30 cellular contexts compared by ENCODE assay signal in the genomic region with DNA sequence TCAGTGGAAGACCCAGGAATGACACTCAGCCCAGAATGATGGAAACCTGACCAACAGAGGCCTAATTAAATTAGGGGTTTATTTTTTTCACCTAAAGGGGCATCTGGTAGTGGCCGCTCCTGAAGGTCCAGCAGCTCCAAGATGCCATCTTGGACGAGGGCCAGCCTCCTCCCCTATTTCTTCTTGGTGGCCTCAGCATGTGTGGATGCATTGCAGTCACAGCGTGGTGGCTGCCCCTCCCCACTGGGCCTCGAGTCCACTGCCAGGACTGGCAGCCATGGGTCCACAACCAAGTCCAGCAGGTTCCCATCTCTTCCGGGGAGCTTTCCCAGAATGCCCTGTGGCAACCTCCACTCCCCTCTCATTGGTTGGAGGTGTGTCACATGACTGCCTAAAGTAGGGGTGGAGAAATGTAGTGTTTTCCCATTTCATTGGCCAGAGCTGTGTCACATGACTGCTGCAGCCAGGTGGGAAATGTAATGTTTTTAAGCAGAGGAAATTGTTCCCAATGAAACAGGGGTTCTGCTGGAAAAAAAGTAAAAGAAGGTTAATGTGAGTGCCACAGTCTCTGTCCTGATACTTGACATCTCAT.
"Had no signal": no experiment of that assay in that cellular context is flagged by ENCODE, and none has a peak within 500 bp of the region (broad histone marks: within the 10 kb centered on the region; RNA-seq: fewer than 3 reads in every experiment).

No MANE protein-coding gene starts in this region.

- ATAC-seq: activated CD8-positive, alpha-beta T cell treated with anti-CD3 and anti-CD28 coated beads for 36 hours; activated T-cell treated with anti-CD3 and anti-CD28 coated beads, Interleukin-2, amount 50 U/mL, for 4 hours; activated T-helper 17 cell treated with anti-CD3 and anti-CD28 coated beads, Interleukin-2, amount 50 U/mL, for 72 hours; esophagus mucosa; left cardiac atrium; left ventricle myocardium superior; mucosa of descending colon; right cardiac atrium had no signal

- DNase-seq: activated CD4-positive, alpha-beta T cell treated with anti-CD3 and anti-CD28 coated beads, Interleukin-2, amount 10 ng/mL, durations not matched to agents 24 days and 14 days; activated CD4-positive, CD25-positive, alpha-beta regulatory T cell treated with anti-CD3 and anti-CD28 coated beads, Interleukin-2, amount 50 U/mL, for 72 hours; activated CD8-positive, alpha-beta T cell treated with anti-CD3 and anti-CD28 coated beads for 36 hours; activated gamma-delta T cell treated with Interleukin-2 at 50 U/mL for 16 hours; activated naive CD4-positive, alpha-beta T cell treated with anti-CD3 and anti-CD28 coated beads, Interleukin-2, amount 50 U/mL, for 16 hours; activated T-cell treated with anti-CD3 and anti-CD28 coated beads, Interleukin-2, amount 50 U/mL, for 4 hours; amniotic stem cell; endodermal cell; foreskin fibroblast; head of caudate nucleus; hippocampal formation; left cardiac atrium; left ventricle myocardium superior; mucosa of descending colon; nephron progenitor cell; nucleus accumbens; right cardiac atrium; spleen; stimulated activated naive CD4-positive, alpha-beta T cell; T-helper 9 cell; WERI-Rb-1 had no signal

- H3K27ac Mint-ChIP-seq: activated CD4-positive, alpha-beta T cell treated with anti-CD3 and anti-CD28 coated beads, Interleukin-2, amount 10 ng/mL, durations not matched to agents 24 days and 14 days; activated CD8-positive, alpha-beta T cell treated with anti-CD3 and anti-CD28 coated beads for 36 hours; activated T-helper 17 cell treated with anti-CD3 and anti-CD28 coated beads, Interleukin-2, amount 50 U/mL, for 72 hours; dendritic cell treated with granulocyte-macrophage colony-stimulating factor and Interleukin-4, amounts not matched to agents 40 ng/mL and 50 ng/mL, for 4 days; endodermal cell had no signal

- FAIRE-seq: keratinocyte, TTC549 had no signal

- H3K9me3 ChIP-seq: mucosa of descending colon had no signal

- H3K27me3 Mint-ChIP-seq: activated CD4-positive, alpha-beta T cell treated with anti-CD3 and anti-CD28 coated beads, Interleukin-2, amount 10 ng/mL, durations not matched to agents 24 days and 14 days; activated CD8-positive, alpha-beta T cell treated with anti-CD3 and anti-CD28 coated beads for 36 hours had no signal

- H3K4me3 ChIP-seq: breast epithelium, mucosa of descending colon, spleen, suprapubic skin, tibial nerve had no signal

- H3K4me1 Mint-ChIP-seq: activated CD4-positive, alpha-beta T cell treated with anti-CD3 and anti-CD28 coated beads, Interleukin-2, amount 10 ng/mL, durations not matched to agents 24 days and 14 days; activated T-helper 17 cell treated with anti-CD3 and anti-CD28 coated beads, Interleukin-2, amount 50 U/mL, for 72 hours; central memory CD8-positive, alpha-beta T cell had no signal

- H3K27ac ChIP-seq: breast epithelium, spleen, suprapubic skin, tibial nerve, WERI-Rb-1 had no signal

- H3K4me1 ChIP-seq: breast epithelium, suprapubic skin, tibial nerve had no signal

- H3K36me3 ChIP-seq: breast epithelium, spleen, suprapubic skin, tibial nerve, WERI-Rb-1 had no signal

- H3K4me3 Mint-ChIP-seq: activated CD4-positive, alpha-beta T cell treated with anti-CD3 and anti-CD28 coated beads, Interleukin-2, amount 10 ng/mL, durations not matched to agents 24 days and 14 days; activated CD8-positive, alpha-beta T cell treated with anti-CD3 and anti-CD28 coated beads for 36 hours; activated T-cell treated with anti-CD3 and anti-CD28 coated beads, Interleukin-2, amount 50 U/mL, for 4 hours; activated T-helper 17 cell treated with anti-CD3 and anti-CD28 coated beads, Interleukin-2, amount 50 U/mL, for 72 hours; central memory CD8-positive, alpha-beta T cell; dendritic cell treated with granulocyte-macrophage colony-stimulating factor and Interleukin-4, amounts not matched to agents 40 ng/mL and 50 ng/mL, for 4 days; endodermal cell had no signal
